Comparison of ENCODE assay signal across 23 cellular contexts in the genomic region with DNA sequence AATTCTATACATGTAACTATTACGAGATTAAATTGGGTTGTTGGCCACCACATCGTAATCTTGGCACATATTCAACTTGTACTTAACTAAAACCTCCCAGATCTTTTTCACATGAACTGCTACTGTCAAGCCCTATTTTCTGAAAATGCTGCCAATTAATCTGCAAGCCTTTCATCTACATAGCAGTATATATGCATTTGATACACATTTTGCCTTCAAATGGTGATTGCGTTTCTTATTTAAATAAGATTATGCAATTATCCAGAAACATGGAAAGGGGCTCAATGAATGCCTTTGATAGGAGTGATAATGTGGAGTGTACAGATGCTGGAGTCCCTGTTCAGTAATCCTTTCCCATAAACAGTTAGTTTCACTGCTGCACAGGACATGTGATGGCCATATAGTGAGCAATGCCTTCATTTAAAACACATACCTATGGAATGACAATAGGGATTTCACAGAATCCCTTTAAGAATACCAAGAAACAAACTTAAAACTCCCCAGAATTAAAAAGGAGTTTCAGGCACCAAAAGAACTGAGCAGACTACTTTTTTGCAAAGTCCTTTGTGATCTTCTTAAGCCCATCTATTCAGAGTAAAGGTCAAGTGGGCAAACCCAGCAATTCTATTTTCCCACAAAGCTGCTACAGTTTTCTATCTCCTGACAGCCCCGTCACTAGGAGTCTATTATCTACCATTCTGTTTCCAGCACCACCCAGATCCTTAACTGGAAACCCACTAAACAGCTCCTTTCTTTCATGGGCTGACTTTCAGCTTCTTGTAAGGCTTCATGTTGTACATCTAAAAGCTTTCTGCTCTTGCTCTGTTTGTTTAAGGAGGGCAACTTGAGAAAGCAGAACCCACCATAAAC.
DNase-seq lines count a peak whose midpoint lies in the region; ATAC-seq and TF ChIP-seq lines count a peak whose summit lies in the region.
"Had no signal": no experiment of that assay in that cellular context is flagged by ENCODE, and none has a peak within 500 bp of the region (broad histone marks: within the 10 kb centered on the region; RNA-seq: fewer than 3 reads in every experiment).

No MANE protein-coding gene starts in this region.

- peaks cover 2% of the 10 kb centered on the region for H3K79me1 ChIP-seq in trophoblast cell (ENCODE audit: low read length)

- H3K23ac ChIP-seq in trophoblast cell (ENCODE audit: low read length), result no peak overlapping the region

- H3K79me2 ChIP-seq in trophoblast cell (ENCODE audit: control insufficient read depth, insufficient read depth, low read length, poor library complexity), result no peaks in the 10 kb centered on the region
- H3K79me2 ChIP-seq: hepatocyte had no signal

- no peak overlapping the region for H2BK5ac ChIP-seq in trophoblast cell (ENCODE audit: low read depth, low read length, poor library complexity)

- no peak overlapping the region for H2BK120ac ChIP-seq in trophoblast cell (ENCODE audit: insufficient read depth, low read length, poor library complexity)

- no peak overlapping the region for H3K9ac ChIP-seq in trophoblast cell (ENCODE audit: low read length)
- H3K9ac ChIP-seq: KMS-11 had no signal

- no peak overlapping the region for H3K4me3 ChIP-seq in trophoblast cell (ENCODE audit: low read depth, low read length)
- H3K4me3 ChIP-seq: body of pancreas, esophagus muscularis mucosa, gastrocnemius medialis, hepatocyte, left ventricle myocardium inferior, mucosa of descending colon, psoas muscle, upper lobe of left lung had no signal

- no peak overlapping the region for H3K14ac ChIP-seq in trophoblast cell (ENCODE audit: low read length)

- no peak overlapping the region for H4K91ac ChIP-seq in trophoblast cell (ENCODE audit: low read depth, low read length)

- no peak overlapping the region for H3K18ac ChIP-seq in trophoblast cell (ENCODE audit: low read length)

- peaks cover 0 to 2% of the 10 kb centered on the region in 2 experiments for H3K4me1 ChIP-seq in trophoblast cell (ENCODE audit: control insufficient read depth in 1 of 2, insufficient read depth in 2 of 2, low read length in 2 of 2)
- H3K4me1 ChIP-seq: body of pancreas, esophagus muscularis mucosa, gastrocnemius medialis, left ventricle myocardium inferior, psoas muscle, upper lobe of left lung had no signal

- no peaks in the 10 kb centered on the region for H3K36me3 ChIP-seq in trophoblast cell (ENCODE audit: control insufficient read depth in 1 of 2, insufficient read depth in 2 of 2, low read length in 2 of 2)
- H3K36me3 ChIP-seq: esophagus muscularis mucosa, gastrocnemius medialis, left ventricle myocardium inferior, upper lobe of left lung had no signal

- WGBS in trophoblast cell (ENCODE audit: extremely low coverage, insufficient coverage, insufficient read length), result no CpG with 5 or more reads among the region's 4 CpGs

- H3K27ac ChIP-seq in trophoblast cell (ENCODE audit: low read depth, low read length), result peak overlapping the region; percentile 40
- H3K27ac ChIP-seq: body of pancreas, esophagus muscularis mucosa, gastrocnemius medialis, hepatocyte, KMS-11, left ventricle myocardium inferior, psoas muscle, upper lobe of left lung had no signal

- no peak overlapping the region for H4K12ac ChIP-seq in trophoblast cell (ENCODE audit: low read depth, low read length)

- no peaks in the 10 kb centered on the region for H3K9me3 ChIP-seq in trophoblast cell (ENCODE audit: insufficient read depth, low read depth, low read length)
- H3K9me3 ChIP-seq: body of pancreas, esophagus muscularis mucosa, gastrocnemius medialis, left ventricle myocardium inferior, mucosa of descending colon, psoas muscle, upper lobe of left lung had no signal

- peak; percentile 63 for ATAC-seq in SK-N-SH treated with all-trans-retinoic acid at 6 μM for 48 hours
- no peak for ATAC-seq in HG03439 (IDR thresholded peaks at IDR 0.05; ENCODE audit: unreplicated experiment)
- ATAC-seq in left colon, result no peak
- no peak for ATAC-seq in GM18868 (IDR thresholded peaks at IDR 0.05; ENCODE audit: unreplicated experiment)
- ATAC-seq: body of pancreas; effector memory CD8-positive, alpha-beta T cell; gastrocnemius medialis; mucosa of descending colon; psoas muscle had no signal

- no peak overlapping the region for H2AFZ ChIP-seq in trophoblast cell (ENCODE audit: insufficient read depth, low read length, poor library complexity)
- H2AFZ ChIP-seq: hepatocyte had no signal

- H3K4ac ChIP-seq in trophoblast cell (ENCODE audit: low read depth, low read length), result no peak overlapping the region

- H2AK5ac ChIP-seq in trophoblast cell (ENCODE audit: low read length), result no peak overlapping the region

- intact Hi-C loops in left colon (cut with DNase I, micrococcal nuclease), result no loop called here

- DNase-seq in NCI-H2227 treated with DMSO at 0.1 percent for 48 hours (lab: John Stamatoyannopoulos, UW) (peak; percentile 79), foreskin melanocyte (peak; percentile 60), trophoblast cell (no peak), left colon (no peak)
- DNase-seq in activated naive CD4-positive, alpha-beta T cell treated with Interleukin-2 at 50 U/mL for 16 hours, result no peak
- DNase-seq: activated B cell treated with CpG ODN at 0.5 μM for 24 hours; body of pancreas; CD4-positive, alpha-beta T cell; DMS79; effector memory CD8-positive, alpha-beta T cell; gastrocnemius medialis; left ventricle myocardium inferior; mucosa of descending colon; NCI-H1436; NCI-H2107; psoas muscle; upper lobe of left lung had no signal

- no peak overlapping the region for H3K4me2 ChIP-seq in trophoblast cell (ENCODE audit: low read length)
- H3K4me2 ChIP-seq: hepatocyte, KMS-11 had no signal

- no peak overlapping the region for H4K8ac ChIP-seq in trophoblast cell (ENCODE audit: low read depth, low read length)

- H3K27me3 ChIP-seq in trophoblast cell (ENCODE audit: insufficient read depth, low read length), result no peaks in the 10 kb centered on the region
- H3K27me3 ChIP-seq: body of pancreas, esophagus muscularis mucosa, gastrocnemius medialis, hepatocyte, upper lobe of left lung had no signal

- no peak overlapping the region for H2BK12ac ChIP-seq in trophoblast cell (ENCODE audit: low read length)

TF ChIP-seq in SK-N-SH treated with all-trans-retinoic acid at 6 μM for 48 hours, 23 proteins besides CTCF, POLR2A, EP300 and RAD21:
- peak; percentile 36; the same call in 1 of the 2 replicates for TF ChIP-seq TCF4 (CRISPR knock-in tag; IDR thresholded peaks at IDR 0.05; ENCODE audit: borderline replicate concordance)
- TF ChIP-seq, protein P1, sequence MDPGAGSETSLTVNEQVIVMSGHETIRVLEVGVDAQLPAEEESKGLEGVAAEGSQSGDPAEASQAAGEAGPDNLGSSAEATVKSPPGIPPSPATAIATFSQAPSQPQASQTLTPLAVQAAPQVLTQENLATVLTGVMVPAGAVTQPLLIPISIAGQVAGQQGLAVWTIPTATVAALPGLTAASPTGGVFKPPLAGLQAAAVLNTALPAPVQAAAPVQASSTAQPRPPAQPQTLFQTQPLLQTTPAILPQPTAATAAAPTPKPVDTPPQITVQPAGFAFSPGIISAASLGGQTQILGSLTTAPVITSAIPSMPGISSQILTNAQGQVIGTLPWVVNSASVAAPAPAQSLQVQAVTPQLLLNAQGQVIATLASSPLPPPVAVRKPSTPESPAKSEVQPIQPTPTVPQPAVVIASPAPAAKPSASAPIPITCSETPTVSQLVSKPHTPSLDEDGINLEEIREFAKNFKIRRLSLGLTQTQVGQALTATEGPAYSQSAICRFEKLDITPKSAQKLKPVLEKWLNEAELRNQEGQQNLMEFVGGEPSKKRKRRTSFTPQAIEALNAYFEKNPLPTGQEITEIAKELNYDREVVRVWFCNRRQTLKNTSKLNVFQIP (CRISPR knock-in tag; IDR thresholded peaks at IDR 0.05; ENCODE audit: borderline replicate concordance, low read depth), result no peak
TF ChIP-seq in SK-N-SH treated with all-trans-retinoic acid at 6 μM for 48 hours: peak in this region for 1.

Comparison
In these comparisons a context has a peak if more than half of its experiments do, and no peak if none do; other contexts are left out.
1. DNase-seq: peak in NCI-H2227 treated with DMSO at 0.1 percent for 48 hours (single experiment) and foreskin melanocyte (single experiment); none in trophoblast cell (0 of 2), left colon (0 of 2) and activated naive CD4-positive, alpha-beta T cell treated with Interleukin-2 at 50 U/mL for 16 hours (single experiment).